ENCODE assay signal across 1 cellular context in genomic region chr6:158815379-158815724, GRCh38.
TF ChIP-seq lines count a peak whose summit lies in the region.

No MANE protein-coding gene starts in this region.

TF ChIP-seq in HepG2, 621 proteins besides CTCF, POLR2A, EP300 and RAD21 (continued from another document and continues in another):
- TF ChIP-seq, protein P1, sequence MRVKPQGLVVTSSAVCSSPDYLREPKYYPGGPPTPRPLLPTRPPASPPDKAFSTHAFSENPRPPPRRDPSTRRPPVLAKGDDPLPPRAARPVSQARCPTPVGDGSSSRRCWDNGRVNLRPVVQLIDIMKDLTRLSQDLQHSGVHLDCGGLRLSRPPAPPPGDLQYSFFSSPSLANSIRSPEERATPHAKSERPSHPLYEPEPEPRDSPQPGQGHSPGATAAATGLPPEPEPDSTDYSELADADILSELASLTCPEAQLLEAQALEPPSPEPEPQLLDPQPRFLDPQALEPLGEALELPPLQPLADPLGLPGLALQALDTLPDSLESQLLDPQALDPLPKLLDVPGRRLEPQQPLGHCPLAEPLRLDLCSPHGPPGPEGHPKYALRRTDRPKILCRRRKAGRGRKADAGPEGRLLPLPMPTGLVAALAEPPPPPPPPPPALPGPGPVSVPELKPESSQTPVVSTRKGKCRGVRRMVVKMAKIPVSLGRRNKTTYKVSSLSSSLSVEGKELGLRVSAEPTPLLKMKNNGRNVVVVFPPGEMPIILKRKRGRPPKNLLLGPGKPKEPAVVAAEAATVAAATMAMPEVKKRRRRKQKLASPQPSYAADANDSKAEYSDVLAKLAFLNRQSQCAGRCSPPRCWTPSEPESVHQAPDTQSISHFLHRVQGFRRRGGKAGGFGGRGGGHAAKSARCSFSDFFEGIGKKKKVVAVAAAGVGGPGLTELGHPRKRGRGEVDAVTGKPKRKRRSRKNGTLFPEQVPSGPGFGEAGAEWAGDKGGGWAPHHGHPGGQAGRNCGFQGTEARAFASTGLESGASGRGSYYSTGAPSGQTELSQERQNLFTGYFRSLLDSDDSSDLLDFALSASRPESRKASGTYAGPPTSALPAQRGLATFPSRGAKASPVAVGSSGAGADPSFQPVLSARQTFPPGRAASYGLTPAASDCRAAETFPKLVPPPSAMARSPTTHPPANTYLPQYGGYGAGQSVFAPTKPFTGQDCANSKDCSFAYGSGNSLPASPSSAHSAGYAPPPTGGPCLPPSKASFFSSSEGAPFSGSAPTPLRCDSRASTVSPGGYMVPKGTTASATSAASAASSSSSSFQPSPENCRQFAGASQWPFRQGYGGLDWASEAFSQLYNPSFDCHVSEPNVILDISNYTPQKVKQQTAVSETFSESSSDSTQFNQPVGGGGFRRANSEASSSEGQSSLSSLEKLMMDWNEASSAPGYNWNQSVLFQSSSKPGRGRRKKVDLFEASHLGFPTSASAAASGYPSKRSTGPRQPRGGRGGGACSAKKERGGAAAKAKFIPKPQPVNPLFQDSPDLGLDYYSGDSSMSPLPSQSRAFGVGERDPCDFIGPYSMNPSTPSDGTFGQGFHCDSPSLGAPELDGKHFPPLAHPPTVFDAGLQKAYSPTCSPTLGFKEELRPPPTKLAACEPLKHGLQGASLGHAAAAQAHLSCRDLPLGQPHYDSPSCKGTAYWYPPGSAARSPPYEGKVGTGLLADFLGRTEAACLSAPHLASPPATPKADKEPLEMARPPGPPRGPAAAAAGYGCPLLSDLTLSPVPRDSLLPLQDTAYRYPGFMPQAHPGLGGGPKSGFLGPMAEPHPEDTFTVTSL (CRISPR knock-in tag; IDR thresholded peaks at IDR 0.05; ENCODE audit: borderline replicate concordance): no peak
- TF ChIP-seq SP140L (CRISPR knock-in tag; IDR thresholded peaks at IDR 0.05; ENCODE audit: borderline replicate concordance): no peak
- TF ChIP-seq MED1 (CRISPR knock-in tag; IDR thresholded peaks at IDR 0.05): peak; percentile 46
- no peak; the same call in 1 of the 2 replicates for TF ChIP-seq ZNF441 (CRISPR knock-in tag; IDR thresholded peaks at IDR 0.05; ENCODE audit: borderline replicate concordance)
- no peak for TF ChIP-seq TSC22D2 (CRISPR knock-in tag; IDR thresholded peaks at IDR 0.05; ENCODE audit: borderline replicate concordance)
- no peak for TF ChIP-seq ZNF251 (CRISPR knock-in tag; IDR thresholded peaks at IDR 0.05)
- no peak for TF ChIP-seq JUND (CRISPR knock-in tag; IDR thresholded peaks at IDR 0.05)
- no peak for TF ChIP-seq REL (CRISPR knock-in tag; conservative IDR thresholded peaks at IDR 0.05)
- no peak for TF ChIP-seq HOXA9 (CRISPR knock-in tag; IDR thresholded peaks at IDR 0.05; ENCODE audit: borderline replicate concordance)
- peak; percentile 76; the same call in 1 of the 2 replicates for TF ChIP-seq BCL6 (CRISPR knock-in tag; IDR thresholded peaks at IDR 0.05)
- TF ChIP-seq MYC (CRISPR knock-in tag; IDR thresholded peaks at IDR 0.05; ENCODE audit: borderline replicate concordance): no peak
- TF ChIP-seq ZBTB37 (CRISPR knock-in tag; IDR thresholded peaks at IDR 0.05): no peak
- no peak for TF ChIP-seq ELF4 (CRISPR knock-in tag; IDR thresholded peaks at IDR 0.05; ENCODE audit: borderline replicate concordance)
- TF ChIP-seq, protein P2, sequence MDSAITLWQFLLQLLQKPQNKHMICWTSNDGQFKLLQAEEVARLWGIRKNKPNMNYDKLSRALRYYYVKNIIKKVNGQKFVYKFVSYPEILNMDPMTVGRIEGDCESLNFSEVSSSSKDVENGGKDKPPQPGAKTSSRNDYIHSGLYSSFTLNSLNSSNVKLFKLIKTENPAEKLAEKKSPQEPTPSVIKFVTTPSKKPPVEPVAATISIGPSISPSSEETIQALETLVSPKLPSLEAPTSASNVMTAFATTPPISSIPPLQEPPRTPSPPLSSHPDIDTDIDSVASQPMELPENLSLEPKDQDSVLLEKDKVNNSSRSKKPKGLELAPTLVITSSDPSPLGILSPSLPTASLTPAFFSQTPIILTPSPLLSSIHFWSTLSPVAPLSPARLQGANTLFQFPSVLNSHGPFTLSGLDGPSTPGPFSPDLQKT (CRISPR knock-in tag; IDR thresholded peaks at IDR 0.05; ENCODE audit: borderline replicate concordance): no peak
- TF ChIP-seq, protein P3, sequence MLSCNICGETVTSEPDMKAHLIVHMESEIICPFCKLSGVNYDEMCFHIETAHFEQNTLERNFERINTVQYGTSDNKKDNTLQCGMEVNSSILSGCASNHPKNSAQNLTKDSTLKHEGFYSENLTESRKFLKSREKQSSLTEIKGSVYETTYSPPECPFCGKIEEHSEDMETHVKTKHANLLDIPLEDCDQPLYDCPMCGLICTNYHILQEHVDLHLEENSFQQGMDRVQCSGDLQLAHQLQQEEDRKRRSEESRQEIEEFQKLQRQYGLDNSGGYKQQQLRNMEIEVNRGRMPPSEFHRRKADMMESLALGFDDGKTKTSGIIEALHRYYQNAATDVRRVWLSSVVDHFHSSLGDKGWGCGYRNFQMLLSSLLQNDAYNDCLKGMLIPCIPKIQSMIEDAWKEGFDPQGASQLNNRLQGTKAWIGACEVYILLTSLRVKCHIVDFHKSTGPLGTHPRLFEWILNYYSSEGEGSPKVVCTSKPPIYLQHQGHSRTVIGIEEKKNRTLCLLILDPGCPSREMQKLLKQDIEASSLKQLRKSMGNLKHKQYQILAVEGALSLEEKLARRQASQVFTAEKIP (CRISPR knock-in tag; IDR thresholded peaks at IDR 0.05; ENCODE audit: borderline replicate concordance): no peak
- 0 out of 2 replicates have a peak, but pooled peaks have one; percentile 14 for TF ChIP-seq HHEX (CRISPR knock-in tag; IDR thresholded peaks at IDR 0.05)
- TF ChIP-seq ZNF605 (CRISPR knock-in tag; IDR thresholded peaks at IDR 0.05): no peak
- TF ChIP-seq, protein P4, sequence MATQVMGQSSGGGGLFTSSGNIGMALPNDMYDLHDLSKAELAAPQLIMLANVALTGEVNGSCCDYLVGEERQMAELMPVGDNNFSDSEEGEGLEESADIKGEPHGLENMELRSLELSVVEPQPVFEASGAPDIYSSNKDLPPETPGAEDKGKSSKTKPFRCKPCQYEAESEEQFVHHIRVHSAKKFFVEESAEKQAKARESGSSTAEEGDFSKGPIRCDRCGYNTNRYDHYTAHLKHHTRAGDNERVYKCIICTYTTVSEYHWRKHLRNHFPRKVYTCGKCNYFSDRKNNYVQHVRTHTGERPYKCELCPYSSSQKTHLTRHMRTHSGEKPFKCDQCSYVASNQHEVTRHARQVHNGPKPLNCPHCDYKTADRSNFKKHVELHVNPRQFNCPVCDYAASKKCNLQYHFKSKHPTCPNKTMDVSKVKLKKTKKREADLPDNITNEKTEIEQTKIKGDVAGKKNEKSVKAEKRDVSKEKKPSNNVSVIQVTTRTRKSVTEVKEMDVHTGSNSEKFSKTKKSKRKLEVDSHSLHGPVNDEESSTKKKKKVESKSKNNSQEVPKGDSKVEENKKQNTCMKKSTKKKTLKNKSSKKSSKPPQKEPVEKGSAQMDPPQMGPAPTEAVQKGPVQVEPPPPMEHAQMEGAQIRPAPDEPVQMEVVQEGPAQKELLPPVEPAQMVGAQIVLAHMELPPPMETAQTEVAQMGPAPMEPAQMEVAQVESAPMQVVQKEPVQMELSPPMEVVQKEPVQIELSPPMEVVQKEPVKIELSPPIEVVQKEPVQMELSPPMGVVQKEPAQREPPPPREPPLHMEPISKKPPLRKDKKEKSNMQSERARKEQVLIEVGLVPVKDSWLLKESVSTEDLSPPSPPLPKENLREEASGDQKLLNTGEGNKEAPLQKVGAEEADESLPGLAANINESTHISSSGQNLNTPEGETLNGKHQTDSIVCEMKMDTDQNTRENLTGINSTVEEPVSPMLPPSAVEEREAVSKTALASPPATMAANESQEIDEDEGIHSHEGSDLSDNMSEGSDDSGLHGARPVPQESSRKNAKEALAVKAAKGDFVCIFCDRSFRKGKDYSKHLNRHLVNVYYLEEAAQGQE (IDR thresholded peaks at IDR 0.05; ENCODE audit: borderline replicate concordance in 1 of 2, low read depth in 1 of 2, low read length in 2 of 2): no peak
- 0 out of 2 replicates have a peak, but pooled peaks have one; percentile 12 for TF ChIP-seq FOXK1 (CRISPR knock-in tag; IDR thresholded peaks at IDR 0.05; ENCODE audit: borderline replicate concordance, low read depth)
- TF ChIP-seq, protein P5, sequence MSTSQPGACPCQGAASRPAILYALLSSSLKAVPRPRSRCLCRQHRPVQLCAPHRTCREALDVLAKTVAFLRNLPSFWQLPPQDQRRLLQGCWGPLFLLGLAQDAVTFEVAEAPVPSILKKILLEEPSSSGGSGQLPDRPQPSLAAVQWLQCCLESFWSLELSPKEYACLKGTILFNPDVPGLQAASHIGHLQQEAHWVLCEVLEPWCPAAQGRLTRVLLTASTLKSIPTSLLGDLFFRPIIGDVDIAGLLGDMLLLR (CRISPR knock-in tag; IDR thresholded peaks at IDR 0.05): no peak
- no peak for TF ChIP-seq ZBTB25 (CRISPR knock-in tag; IDR thresholded peaks at IDR 0.05)
- no peak for TF ChIP-seq ZNF782 (CRISPR knock-in tag; IDR thresholded peaks at IDR 0.05; ENCODE audit: borderline replicate concordance)
- TF ChIP-seq PHF5A (CRISPR knock-in tag; IDR thresholded peaks at IDR 0.05; ENCODE audit: low read depth, unreplicated experiment): no peak
- peak; percentile 44; the same call in 1 of the 2 replicates for TF ChIP-seq CBFB (CRISPR knock-in tag; IDR thresholded peaks at IDR 0.05)
- no peak for TF ChIP-seq ZFYVE20 (CRISPR knock-in tag; IDR thresholded peaks at IDR 0.05; ENCODE audit: borderline replicate concordance, low read depth)
- no peak for TF ChIP-seq SIX1 (CRISPR knock-in tag; IDR thresholded peaks at IDR 0.05; ENCODE audit: borderline replicate concordance)
- no peak for TF ChIP-seq ATF1 (CRISPR knock-in tag; IDR thresholded peaks at IDR 0.05)
- no peak for TF ChIP-seq ZFP41 (CRISPR knock-in tag; IDR thresholded peaks at IDR 0.05; ENCODE audit: borderline replicate concordance)
- no peak for TF ChIP-seq HNRNPH1 (optimal IDR thresholded peaks at IDR 0.05; ENCODE audit: low read depth, low read length)
- TF ChIP-seq ZNF530 (CRISPR knock-in tag; IDR thresholded peaks at IDR 0.05; ENCODE audit: low read depth): no peak
- no peak for TF ChIP-seq TGIF2 (CRISPR knock-in tag; IDR thresholded peaks at IDR 0.05)
- TF ChIP-seq ZNF761 (CRISPR knock-in tag; conservative IDR thresholded peaks at IDR 0.05): no peak
- TF ChIP-seq, protein P6, sequence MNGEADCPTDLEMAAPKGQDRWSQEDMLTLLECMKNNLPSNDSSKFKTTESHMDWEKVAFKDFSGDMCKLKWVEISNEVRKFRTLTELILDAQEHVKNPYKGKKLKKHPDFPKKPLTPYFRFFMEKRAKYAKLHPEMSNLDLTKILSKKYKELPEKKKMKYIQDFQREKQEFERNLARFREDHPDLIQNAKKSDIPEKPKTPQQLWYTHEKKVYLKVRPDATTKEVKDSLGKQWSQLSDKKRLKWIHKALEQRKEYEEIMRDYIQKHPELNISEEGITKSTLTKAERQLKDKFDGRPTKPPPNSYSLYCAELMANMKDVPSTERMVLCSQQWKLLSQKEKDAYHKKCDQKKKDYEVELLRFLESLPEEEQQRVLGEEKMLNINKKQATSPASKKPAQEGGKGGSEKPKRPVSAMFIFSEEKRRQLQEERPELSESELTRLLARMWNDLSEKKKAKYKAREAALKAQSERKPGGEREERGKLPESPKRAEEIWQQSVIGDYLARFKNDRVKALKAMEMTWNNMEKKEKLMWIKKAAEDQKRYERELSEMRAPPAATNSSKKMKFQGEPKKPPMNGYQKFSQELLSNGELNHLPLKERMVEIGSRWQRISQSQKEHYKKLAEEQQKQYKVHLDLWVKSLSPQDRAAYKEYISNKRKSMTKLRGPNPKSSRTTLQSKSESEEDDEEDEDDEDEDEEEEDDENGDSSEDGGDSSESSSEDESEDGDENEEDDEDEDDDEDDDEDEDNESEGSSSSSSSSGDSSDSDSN (CRISPR knock-in tag; IDR thresholded peaks at IDR 0.05): no peak
- no peak for TF ChIP-seq ZFP82 (CRISPR knock-in tag; IDR thresholded peaks at IDR 0.05; ENCODE audit: borderline replicate concordance)
- 0 out of 2 replicates have a peak, but pooled peaks have one; percentile 31 for TF ChIP-seq HOXA5 (CRISPR knock-in tag; IDR thresholded peaks at IDR 0.05)
- TF ChIP-seq HOXA3 (CRISPR knock-in tag; IDR thresholded peaks at IDR 0.05): peak; percentile 77
- TF ChIP-seq TCF7L2 (IDR thresholded peaks at IDR 0.05; ENCODE audit: low read depth, low read length): no peak
- TF ChIP-seq, protein P7, sequence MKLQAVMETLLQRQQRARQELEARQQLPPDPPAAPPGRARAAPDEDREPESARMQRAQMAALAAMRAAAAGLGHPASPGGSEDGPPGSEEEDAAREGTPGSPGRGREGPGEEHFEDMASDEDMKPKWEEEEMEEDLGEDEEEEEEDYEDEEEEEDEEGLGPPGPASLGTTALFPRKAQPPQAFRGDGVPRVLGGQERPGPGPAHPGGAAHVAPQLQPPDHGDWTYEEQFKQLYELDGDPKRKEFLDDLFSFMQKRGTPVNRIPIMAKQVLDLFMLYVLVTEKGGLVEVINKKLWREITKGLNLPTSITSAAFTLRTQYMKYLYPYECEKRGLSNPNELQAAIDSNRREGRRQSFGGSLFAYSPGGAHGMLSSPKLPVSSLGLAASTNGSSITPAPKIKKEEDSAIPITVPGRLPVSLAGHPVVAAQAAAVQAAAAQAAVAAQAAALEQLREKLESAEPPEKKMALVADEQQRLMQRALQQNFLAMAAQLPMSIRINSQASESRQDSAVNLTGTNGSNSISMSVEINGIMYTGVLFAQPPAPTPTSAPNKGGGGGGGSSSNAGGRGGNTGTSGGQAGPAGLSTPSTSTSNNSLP (IDR thresholded peaks at IDR 0.05; ENCODE audit: low read depth, low read length): no peak
- no peak for TF ChIP-seq SIX4 (CRISPR knock-in tag; IDR thresholded peaks at IDR 0.05)
- TF ChIP-seq ZBTB7B (CRISPR knock-in tag; IDR thresholded peaks at IDR 0.05): peak; percentile 79; the same call in 1 of the 2 replicates
- TF ChIP-seq KMT2A (CRISPR knock-in tag; IDR thresholded peaks at IDR 0.05): 0 out of 2 replicates have a peak, but pooled peaks have one; percentile 31
- TF ChIP-seq PAF1 (CRISPR knock-in tag; IDR thresholded peaks at IDR 0.05): no peak
